In genomic region chr7:42914009-42914725, GRCh38 we compare ENCODE assay signal across 12 cellular contexts. TPM values are rescaled to one million over a fixed set of nuclear protein-coding genes. Genes with fewer than 3 reads are reported as not detected.
DNase-seq lines count a peak whose midpoint lies in the region; ATAC-seq and TF ChIP-seq lines count a peak whose summit lies in the region.
"Had no signal": no experiment of that assay in that cellular context is flagged by ENCODE, and none has a peak within 500 bp of the region (broad histone marks: within the 10 kb centered on the region; RNA-seq: fewer than 3 reads in every experiment).

No MANE protein-coding gene starts in this region.

- H3K27ac Mint-ChIP-seq in activated CD8-positive, alpha-beta memory T cell treated with anti-CD3 and anti-CD28 coated beads, Interleukin-2, amount 10 ng/mL, durations not matched to agents 7 days and 5 days: peak overlapping the region; percentile 85
- H3K27ac Mint-ChIP-seq in activated CD4-positive, alpha-beta memory T cell treated with anti-CD3 and anti-CD28 coated beads for 36 hours: peak overlapping the region; percentile 63
- no peak overlapping the region for H3K27ac Mint-ChIP-seq in osteocyte (ENCODE audit: unreplicated experiment)

- intact Hi-C loops in activated CD4-positive, alpha-beta memory T cell treated with anti-CD3 and anti-CD28 coated beads for 36 hours (cut with micrococcal nuclease): no loop called here
- intact Hi-C loops in mucosa of descending colon (cut with DNase I, micrococcal nuclease): no loop called here

- H3K27ac ChIP-seq in subcutaneous abdominal adipose tissue (ENCODE audit: low read depth, low read length): peak overlapping the region; percentile 59

- POLR2A ChIA-PET in activated CD4-positive, alpha-beta memory T cell treated with anti-CD3 and anti-CD28 coated beads for 36 hours (lab: Charles Lee): interaction anchor here (1.7 to 2.8 kb wide), 3 partner anchors 10 to 18 kb away, joined by 6 to 11 read pairs (median 9); partner anchors contain the start of genes MRPL32 and PSMA2

- H3K4me3 Mint-ChIP-seq in activated CD8-positive, alpha-beta memory T cell treated with anti-CD3 and anti-CD28 coated beads, Interleukin-2, amount 10 ng/mL, durations not matched to agents 7 days and 5 days: no peak overlapping the region
- H3K4me3 Mint-ChIP-seq in activated CD4-positive, alpha-beta memory T cell treated with anti-CD3 and anti-CD28 coated beads for 36 hours: no peak overlapping the region
- H3K4me3 Mint-ChIP-seq in osteocyte (ENCODE audit: unreplicated experiment): no peak overlapping the region

- H3K27me3 ChIP-seq in subcutaneous abdominal adipose tissue (ENCODE audit: control insufficient read depth in 5 of 5, insufficient read depth in 4 of 5, low read length in 5 of 5): no peaks in the 10 kb centered on the region
- H3K27me3 ChIP-seq: tibial nerve had no signal

- no peaks in the 10 kb centered on the region for H3K27me3 Mint-ChIP-seq in activated CD8-positive, alpha-beta memory T cell treated with anti-CD3 and anti-CD28 coated beads, Interleukin-2, amount 10 ng/mL, durations not matched to agents 7 days and 5 days
- H3K27me3 Mint-ChIP-seq in activated CD4-positive, alpha-beta memory T cell treated with anti-CD3 and anti-CD28 coated beads for 36 hours: no peaks in the 10 kb centered on the region
- no peaks in the 10 kb centered on the region for H3K27me3 Mint-ChIP-seq in osteocyte (ENCODE audit: unreplicated experiment)

- H3K4me1 ChIP-seq in subcutaneous abdominal adipose tissue (ENCODE audit: control insufficient read depth in 5 of 5, insufficient read depth in 5 of 5, low read length in 5 of 5) (peaks cover 2 to 32% (median 20%) of the 10 kb centered on the region in 5 donors), mucosa of descending colon (ENCODE audit: low read depth) (no peaks in the 10 kb centered on the region)

- DNase-seq in activated CD8-positive, alpha-beta memory T cell treated with anti-CD3 and anti-CD28 coated beads, Interleukin-2, amount 10 ng/mL, durations not matched to agents 7 days and 5 days: no peak
- no peak for DNase-seq in activated CD8-positive, alpha-beta memory T cell treated with anti-CD3 and anti-CD28 coated beads, Interleukin-2, amount 50 U/mL, for 4 hours
- DNase-seq in activated CD4-positive, alpha-beta memory T cell treated with anti-CD3 and anti-CD28 coated beads for 36 hours: peak; percentile 24
- DNase-seq in fibroblast of pulmonary artery (ENCODE audit: low read depth) (peak; percentile 94), mucosa of descending colon (no peak), osteocyte (ENCODE audit: extremely low spot score, unreplicated experiment) (no peak)
- DNase-seq: ACHN, NCI-H1930 had no signal

- peaks cover 53% of the 10 kb centered on the region for H3K4me1 Mint-ChIP-seq in activated CD8-positive, alpha-beta memory T cell treated with anti-CD3 and anti-CD28 coated beads, Interleukin-2, amount 10 ng/mL, durations not matched to agents 7 days and 5 days
- peaks cover 47% of the 10 kb centered on the region for H3K4me1 Mint-ChIP-seq in activated CD4-positive, alpha-beta memory T cell treated with anti-CD3 and anti-CD28 coated beads for 36 hours (ENCODE audit: low read depth)
- H3K4me1 Mint-ChIP-seq in osteocyte (ENCODE audit: unreplicated experiment): peaks cover 19% of the 10 kb centered on the region

- H3K9me3 ChIP-seq in subcutaneous abdominal adipose tissue (ENCODE audit: control insufficient read depth in 5 of 5, low read length in 5 of 5): no peaks in the 10 kb centered on the region
- no peaks in the 10 kb centered on the region for H3K9me3 ChIP-seq in mucosa of descending colon
- H3K9me3 ChIP-seq: tibial nerve had no signal

- H3K4me3 ChIP-seq in fibroblast of pulmonary artery (replicated peaks; ENCODE audit: low read depth, low read length) (no peak overlapping the region), subcutaneous abdominal adipose tissue (ENCODE audit: low read depth in 1 of 5, low read length in 5 of 5) (no peak overlapping the region), mucosa of descending colon (no peak overlapping the region)
- H3K4me3 ChIP-seq: tibial nerve had no signal

- TF ChIP-seq CTCF in fibroblast of pulmonary artery (IDR thresholded peaks at IDR 0.05; ENCODE audit: low read length, missing control alignments): no peak
- no peak for TF ChIP-seq CTCF in mucosa of descending colon (IDR thresholded peaks at IDR 0.05)
- TF ChIP-seq CTCF in osteocyte (IDR thresholded peaks at IDR 0.05): no peak

- peak overlapping the region in 2 of 5 donors; percentile 13 to 64 for H3K9ac ChIP-seq in subcutaneous abdominal adipose tissue (ENCODE audit: low read length in 5 of 5)

- no peaks in the 10 kb centered on the region for H3K9me3 Mint-ChIP-seq in activated CD8-positive, alpha-beta memory T cell treated with anti-CD3 and anti-CD28 coated beads, Interleukin-2, amount 10 ng/mL, durations not matched to agents 7 days and 5 days (ENCODE audit: low read depth)
- no peaks in the 10 kb centered on the region for H3K9me3 Mint-ChIP-seq in activated CD4-positive, alpha-beta memory T cell treated with anti-CD3 and anti-CD28 coated beads for 36 hours
- no peaks in the 10 kb centered on the region for H3K9me3 Mint-ChIP-seq in osteocyte (ENCODE audit: unreplicated experiment)

- CTCF ChIA-PET in activated CD8-positive, alpha-beta memory T cell treated with anti-CD3 and anti-CD28 coated beads, Interleukin-2, amount 10 ng/mL, durations not matched to agents 7 days and 5 days (lab: Charles Lee): interaction anchor here (0.7 to 1.2 kb wide), 3 partner anchors 14 to 18 kb away, joined by 3 to 5 read pairs (median 4); partner anchors contain the start of genes MRPL32 and PSMA2
- CTCF ChIA-PET in activated CD4-positive, alpha-beta memory T cell treated with anti-CD3 and anti-CD28 coated beads for 36 hours (lab: Charles Lee): interaction anchor here (1.2 to 2.4 kb wide), 2 partner anchors 17 to 27 kb away, joined by 4 to 7 read pairs; partner anchors contain the start of genes MRPL32 and PSMA2

- peaks cover 58% of the 10 kb centered on the region for H3K36me3 Mint-ChIP-seq in activated CD8-positive, alpha-beta memory T cell treated with anti-CD3 and anti-CD28 coated beads, Interleukin-2, amount 10 ng/mL, durations not matched to agents 7 days and 5 days
- peaks cover 30% of the 10 kb centered on the region for H3K36me3 Mint-ChIP-seq in activated CD4-positive, alpha-beta memory T cell treated with anti-CD3 and anti-CD28 coated beads for 36 hours
- peaks cover 34% of the 10 kb centered on the region for H3K36me3 Mint-ChIP-seq in osteocyte (ENCODE audit: unreplicated experiment)

- peaks cover 15 to 29% (median 20%) of the 10 kb centered on the region in 5 donors for H3K36me3 ChIP-seq in subcutaneous abdominal adipose tissue (ENCODE audit: control insufficient read depth in 5 of 5, insufficient read depth in 5 of 5, low read length in 5 of 5)
- H3K36me3 ChIP-seq in mucosa of descending colon (ENCODE audit: low read depth): no peaks in the 10 kb centered on the region

- no peak for ATAC-seq in activated CD8-positive, alpha-beta memory T cell treated with anti-CD3 and anti-CD28 coated beads, Interleukin-2, amount 10 ng/mL, durations not matched to agents 7 days and 5 days
- ATAC-seq in mucosa of descending colon (no peak), HG03280 (IDR thresholded peaks at IDR 0.05; ENCODE audit: unreplicated experiment) (no peak)
- ATAC-seq: esophagus mucosa had no signal

RNA-seq across cellular contexts. Expression of gene C7orf25, which starts 2.3 kb away (rescaled TPM):
- 1 to 10 TPM; 5.9 to 6.8 TPM for total RNA-seq in activated CD8-positive, alpha-beta memory T cell treated with anti-CD3 and anti-CD28 coated beads, Interleukin-2, amount 10 ng/mL, durations not matched to agents 7 days and 5 days
- total RNA-seq in activated CD4-positive, alpha-beta memory T cell treated with anti-CD3 and anti-CD28 coated beads for 36 hours: 1 to 10 TPM; 3.6 to 4.3 TPM
- total RNA-seq in mucosa of descending colon: 1 to 10 TPM; 3.4 to 5.4 (median 4.3) TPM
- 5.9 and 9.9 TPM in 2 replicates for total RNA-seq in osteocyte

RNA-seq across cellular contexts. Expression of gene PSMA2, which starts 17.8 kb away (rescaled TPM):
- 100 to 1,000 TPM; 135 to 158 TPM for total RNA-seq in activated CD8-positive, alpha-beta memory T cell treated with anti-CD3 and anti-CD28 coated beads, Interleukin-2, amount 10 ng/mL, durations not matched to agents 7 days and 5 days
- 100 to 1,000 TPM; 196 to 200 TPM for total RNA-seq in activated CD4-positive, alpha-beta memory T cell treated with anti-CD3 and anti-CD28 coated beads for 36 hours
- 10 to 100 TPM; 39.1 to 73.1 (median 61.0) TPM for total RNA-seq in mucosa of descending colon
- 59.7 and 65.0 TPM in 2 replicates for total RNA-seq in osteocyte

RNA-seq across cellular contexts. Expression of gene MRPL32, which starts 18.0 kb away (rescaled TPM):
- 10 to 100 TPM; 48.5 to 54.4 TPM for total RNA-seq in activated CD8-positive, alpha-beta memory T cell treated with anti-CD3 and anti-CD28 coated beads, Interleukin-2, amount 10 ng/mL, durations not matched to agents 7 days and 5 days
- total RNA-seq in activated CD4-positive, alpha-beta memory T cell treated with anti-CD3 and anti-CD28 coated beads for 36 hours: 10 to 100 TPM; 59.3 to 63.6 TPM
- total RNA-seq in mucosa of descending colon (10 to 100 TPM; 32.2 to 44.4 (median 44.1) TPM), osteocyte (46.5 and 49.0 TPM in 2 replicates)

Comparison
In these comparisons a context has a peak if more than half of its experiments do, and no peak if none do; other contexts are left out.
1. DNase-seq: peak in activated CD4-positive, alpha-beta memory T cell treated with anti-CD3 and anti-CD28 coated beads for 36 hours (single experiment) and fibroblast of pulmonary artery (single experiment); none in activated CD8-positive, alpha-beta memory T cell treated with anti-CD3 and anti-CD28 coated beads, Interleukin-2, amount 10 ng/mL, durations not matched to agents 7 days and 5 days (single experiment), activated CD8-positive, alpha-beta memory T cell treated with anti-CD3 and anti-CD28 coated beads, Interleukin-2, amount 50 U/mL, for 4 hours (single experiment), mucosa of descending colon (0 of 3) and osteocyte (single experiment).